In the genomic region with DNA sequence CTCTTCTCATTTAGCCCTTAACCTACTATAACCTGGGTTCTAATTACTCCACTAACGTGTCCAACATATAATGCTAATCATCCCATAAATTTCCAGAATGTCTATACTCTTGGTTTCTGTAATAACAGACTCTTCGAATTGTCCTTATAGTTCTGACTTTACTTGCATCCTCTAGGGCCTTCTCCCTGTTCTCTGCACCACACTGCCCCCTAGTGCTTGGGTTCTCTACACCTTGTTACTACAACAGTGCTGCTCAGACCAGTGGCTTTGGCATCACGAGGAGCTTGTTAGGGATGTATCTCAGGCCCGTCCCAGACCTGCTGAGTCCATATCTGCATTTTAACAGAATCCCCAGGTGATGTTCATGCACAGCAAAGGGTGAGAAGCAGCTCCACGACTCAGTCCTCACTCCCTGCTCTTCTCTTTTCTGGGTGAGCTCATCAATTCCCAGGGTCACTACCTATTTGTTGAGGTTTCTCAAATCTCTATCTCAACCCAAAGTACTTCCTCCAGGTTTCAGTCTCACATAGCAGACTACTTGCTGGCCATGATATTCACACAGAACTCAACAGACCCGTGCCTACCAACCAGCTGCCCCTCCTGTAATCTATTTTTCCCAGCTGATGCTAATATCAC, we compare ENCODE assay signal across 8 cellular contexts. TPM values are rescaled to one million over a fixed set of nuclear protein-coding genes. Genes with fewer than 3 reads are reported as not detected.
DNase-seq lines count a peak whose midpoint lies in the region; ATAC-seq and TF ChIP-seq lines count a peak whose summit lies in the region.

No MANE protein-coding gene starts in this region.

- no peak overlapping the region for H3K4me3 ChIP-seq in Jurkat, Clone E6-1 (ENCODE audit: low read length)
- H3K4me3 ChIP-seq in OCI-LY7 (ENCODE audit: low read depth, low read length, poor library complexity, severe bottlenecking) (no peak overlapping the region), neural cell (ENCODE audit: low read length) (no peak overlapping the region)

- BruUV-seq in OCI-LY7 (replicated peaks; lab: Mats Ljungman, UMichigan), result no TSS peak

- intact Hi-C loops in OCI-LY7 (cut with micrococcal nuclease; ENCODE audit: unreplicated experiment), result loop anchor here (2.0 kb wide), 1 partner anchor 672 kb away; no protein-coding TSS in a partner anchor

- no peaks in the 10 kb centered on the region for H3K79me2 ChIP-seq in OCI-LY7 (ENCODE audit: insufficient read depth, low read depth, low read length)
- H3K79me2 ChIP-seq in neural cell (replicated peaks; ENCODE audit: insufficient read depth, low read length), result no peaks in the 10 kb centered on the region

- H3F3A ChIP-seq in neural cell (ENCODE audit: insufficient read depth, low read length, poor library complexity, severe bottlenecking), result no peaks in the 10 kb centered on the region

- H3K36me3 ChIP-seq in OCI-LY7 (ENCODE audit: insufficient read depth, low read length) (no peaks in the 10 kb centered on the region), neural cell (ENCODE audit: insufficient read depth, low read length) (no peaks in the 10 kb centered on the region)

- H4K20me1 ChIP-seq in OCI-LY7 (ENCODE audit: insufficient read depth, low read length) (no peaks in the 10 kb centered on the region), neural cell (ENCODE audit: insufficient read depth) (no peaks in the 10 kb centered on the region)

- H3K4me1 ChIP-seq in OCI-LY7 (ENCODE audit: insufficient read depth, low read length, poor library complexity, severe bottlenecking), result peaks cover 2% of the 10 kb centered on the region

- H3K9ac ChIP-seq in neural cell (ENCODE audit: low read length), result no peak overlapping the region

- DNase-seq in Daoy (ENCODE audit: low read depth) (peak; percentile 82), OCI-LY7 (ENCODE audit: low spot score) (peak; percentile 87), activated T-cell treated with anti-CD3 and anti-CD28 coated beads for 1 hour (ENCODE audit: low read depth) (peak; percentile 92), fibroblast of gingiva (ENCODE audit: low read depth) (peak; percentile 73), substantia nigra (lab: John Stamatoyannopoulos, UW) (peak in 46 of 49 donors; percentile 3 to 90 (median 68))
- peak; percentile 79 for DNase-seq in Jurkat, Clone E6-1 (ENCODE audit: low read depth, low spot score)

- TF ChIP-seq EP300 in neural cell (conservative IDR thresholded peaks at IDR 0.05; ENCODE audit: poor library complexity, severe bottlenecking), result no peak

- H3K9me3 ChIP-seq in OCI-LY7 (ENCODE audit: low read length) (no peaks in the 10 kb centered on the region), neural cell (ENCODE audit: low read length) (no peaks in the 10 kb centered on the region)

- POLR2A ChIA-PET in OCI-LY7 (lab: Charles Lee), result interaction anchor here (0.5 to 2.2 kb wide), 5 partner anchors 12 to 438 kb away, joined by 3 to 9 read pairs (median 3); no protein-coding TSS in a partner anchor

- peak overlapping the region; percentile 18; the same call in 1 of the 2 replicates for H2AFZ ChIP-seq in OCI-LY7 (ENCODE audit: low read length)
- no peak overlapping the region for H2AFZ ChIP-seq in neural cell (ENCODE audit: low read depth, low read length)

- no peaks in the 10 kb centered on the region for H3K27me3 ChIP-seq in neural cell (ENCODE audit: insufficient read depth, low read depth, low read length)

- TF ChIP-seq CTCF in OCI-LY7 (conservative IDR thresholded peaks at IDR 0.05; ENCODE audit: low read length) (peak; percentile 93), neural cell (IDR thresholded peaks at IDR 0.05; ENCODE audit: poor library complexity, severe bottlenecking) (peak; percentile 64)

- peak; percentile 87 for ATAC-seq in GM21737 (IDR thresholded peaks at IDR 0.05; ENCODE audit: unreplicated experiment)

- no peaks in the 10 kb centered on the region for H3K9me2 ChIP-seq in OCI-LY7 (ENCODE audit: insufficient read depth, low read length)
- no peaks in the 10 kb centered on the region for H3K9me2 ChIP-seq in neural cell (ENCODE audit: insufficient read depth, low read length)

- CTCF ChIA-PET in OCI-LY7 (lab: Charles Lee; ENCODE audit: unreplicated experiment), result interaction anchor here (0.5 to 1.2 kb wide), 9 partner anchors 11 to 1060 kb away, joined by 3 to 5 read pairs (median 3); no protein-coding TSS in a partner anchor

- H3K4me2 ChIP-seq in OCI-LY7 (ENCODE audit: low read length) (no peak overlapping the region), neural cell (ENCODE audit: low read length) (no peak overlapping the region)

- H3K27ac ChIP-seq in OCI-LY7 (ENCODE audit: low read depth, low read length, poor library complexity, severe bottlenecking), result no peak overlapping the region
- H3K27ac ChIP-seq in neural cell (ENCODE audit: low read length), result no peak overlapping the region
- no peak overlapping the region for H3K27ac ChIP-seq in substantia nigra (ENCODE audit: low read depth, low read length, poor library complexity, severe bottlenecking)

- peak; percentile 68 for TF ChIP-seq RAD21 in neural cell (conservative IDR thresholded peaks at IDR 0.05)

TF ChIP-seq in neural cell, 6 proteins besides CTCF, POLR2A, EP300 and RAD21:
- TF ChIP-seq SMC3 (conservative IDR thresholded peaks at IDR 0.05; ENCODE audit: poor library complexity) (peak; percentile 57), EZH2 (IDR thresholded peaks at IDR 0.05; ENCODE audit: borderline replicate concordance, insufficient read depth, low read length, poor library complexity, severe bottlenecking) (no peak), REST (IDR thresholded peaks at IDR 0.05; ENCODE audit: borderline replicate concordance) (no peak), TAF1 (IDR thresholded peaks at IDR 0.05; ENCODE audit: low read depth) (no peak), MXI1 (conservative IDR thresholded peaks at IDR 0.05; ENCODE audit: poor library complexity, severe bottlenecking) (no peak), POLR2AphosphoS5 (IDR thresholded peaks at IDR 0.05) (no peak)

RNA-seq across cellular contexts. Expression of gene DDX1, which starts 14.5 kb away (rescaled TPM):
- 134 and 135 TPM in 2 replicates for total RNA-seq in Daoy (2014; rRNA removed; shearing (Covaris generic))
- 124 TPM for polyA plus RNA-seq in Jurkat, Clone E6-1 (2012; ENCODE audit: insufficient read depth, insufficient read length)
- total RNA-seq in OCI-LY7 (2014; rRNA removed; shearing (Covaris generic)), result 40.5 and 42.7 TPM in 2 replicates
- total RNA-seq in OCI-LY7 (2022), result 85.9 and 91.8 TPM in 2 replicates
- polyA plus RNA-seq in neural cell, result 141 and 159 TPM in 2 replicates
- polyA minus RNA-seq in neural cell, result 167 TPM in 2 replicates

RNA-seq across cellular contexts. Expression of gene NBAS, which starts 16.1 kb away (rescaled TPM):
- 30.7 and 35.7 TPM in 2 replicates for total RNA-seq in Daoy (2014; rRNA removed; shearing (Covaris generic))
- polyA plus RNA-seq in Jurkat, Clone E6-1 (2012; ENCODE audit: insufficient read depth, insufficient read length), result 33.3 TPM
- total RNA-seq in OCI-LY7 (2014; rRNA removed; shearing (Covaris generic)), result 23.2 and 28.8 TPM in 2 replicates
- total RNA-seq in OCI-LY7 (2022), result 23.5 and 24.4 TPM in 2 replicates
- polyA plus RNA-seq in neural cell, result 31.9 and 35.8 TPM in 2 replicates
- polyA minus RNA-seq in neural cell, result 160 and 163 TPM in 2 replicates
